ENCODE assay signal across 23 cellular contexts in genomic region chr13:110832531-110832930, GRCh38.
DNase-seq lines count a peak whose midpoint lies in the region; ATAC-seq and TF ChIP-seq lines count a peak whose summit lies in the region.
"Had no signal": no experiment of that assay in that cellular context is flagged by ENCODE, and none has a peak within 500 bp of the region (broad histone marks: within the 10 kb centered on the region; RNA-seq: fewer than 3 reads in every experiment).

No MANE protein-coding gene starts in this region.

- intact Hi-C loops in testis (cut with DNase I; ENCODE audit: low total_unique reads), result no loop called here

- no peaks in the 10 kb centered on the region for H3K9me3 ChIP-seq in testis
- H3K9me3 ChIP-seq: BE2C, BLaER1 had no signal

- peaks cover 29% of the 10 kb centered on the region for H3K4me1 ChIP-seq in testis
- H3K4me1 ChIP-seq: BE2C, BLaER1 had no signal

- TF ChIP-seq CTCF in VCaP (conservative IDR thresholded peaks at IDR 0.05), result no peak
- no peak for TF ChIP-seq CTCF in testis (IDR thresholded peaks at IDR 0.05)
- no peak for TF ChIP-seq CTCF in GM20000 (IDR thresholded peaks at IDR 0.05; ENCODE audit: extremely low read depth, missing control alignments)

- 54 to 63% methylated on average over 6 to 10 of the region's 10 CpGs for WGBS in testis, 2 donors

- H3K4me3 ChIP-seq in testis, result no peak overlapping the region
- H3K4me3 ChIP-seq: BLaER1, GM12878 had no signal

- no peak for ATAC-seq in left lobe of liver
- ATAC-seq in HG03045 (IDR thresholded peaks at IDR 0.05; ENCODE audit: unreplicated experiment), result no peak
- ATAC-seq in HG03469 (IDR thresholded peaks at IDR 0.05; ENCODE audit: unreplicated experiment), result no peak
- ATAC-seq: GM12878 had no signal

- no peaks in the 10 kb centered on the region for H3K36me3 ChIP-seq in testis (ENCODE audit: low read depth, missing control alignments)
- H3K36me3 ChIP-seq: BE2C, BLaER1 had no signal

- H3K27ac ChIP-seq in VCaP, result peak overlapping the region; percentile 5; the same call in 1 of the 2 replicates
- H3K27ac ChIP-seq in testis, result peak overlapping the region; percentile 44 to 60
- H3K27ac ChIP-seq: BLaER1 had no signal

- DNase-seq in left lobe of liver (ENCODE audit: low spot score) (peak; percentile 30), testis (no peak), GM20000 (ENCODE audit: low spot score) (no peak)
- DNase-seq: 8988T; ACHN; BE2C; C1 segment of cervical spinal cord; CD4-positive, alpha-beta memory T cell; CD4-positive, CD25-positive, alpha-beta regulatory T cell; CD8-positive, alpha-beta memory T cell; COR-L47; DMS 273 treated with DMSO at 0.1 percent for 48 hours; DMS153; DMS53; DMS79; DND-41; EL; GDM1 had no signal

- H3K27me3 ChIP-seq in testis, result no peaks in the 10 kb centered on the region
- H3K27me3 ChIP-seq: BLaER1 had no signal

- TF ChIP-seq POLR2A in testis (IDR thresholded peaks at IDR 0.05), result no peak
